8 cellular contexts compared by ENCODE assay signal in the genomic region with DNA sequence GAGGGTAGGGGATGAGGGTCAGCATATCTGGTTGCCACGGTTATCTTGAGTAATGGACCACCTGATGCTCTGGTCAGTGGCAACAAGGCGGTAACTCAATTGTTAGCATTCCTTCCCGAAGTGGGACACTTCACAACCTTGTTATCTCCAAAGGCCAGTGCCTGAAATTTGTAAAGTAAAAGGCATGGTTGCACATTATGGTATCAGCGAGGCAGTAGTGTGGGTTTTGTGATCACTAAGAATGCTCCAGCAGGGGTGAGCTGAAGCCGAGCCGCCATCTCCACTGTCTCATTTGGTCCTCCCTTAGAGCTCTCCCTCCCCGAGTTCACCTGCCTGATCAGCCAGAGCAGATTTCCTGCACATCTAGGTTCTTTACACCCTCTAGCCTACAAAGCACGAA. TPM values are rescaled to one million over a fixed set of nuclear protein-coding genes. Genes with fewer than 3 reads are reported as not detected.
DNase-seq lines count a peak whose midpoint lies in the region; ATAC-seq, FAIRE-seq and TF ChIP-seq lines count a peak whose summit lies in the region.

No MANE protein-coding gene starts in this region.

- H3K18ac ChIP-seq in H1 (ENCODE audit: extremely low read depth, low read length) = peak overlapping the region; percentile 62; the same call in 1 of the 2 replicates

- H4K8ac ChIP-seq in H1 (ENCODE audit: extremely low read depth, insufficient read depth, low read length) = no peak overlapping the region

- peaks cover 1% of the 10 kb centered on the region for H3K23me2 ChIP-seq in H1 (ENCODE audit: low read depth, low read length)

- no peak for FAIRE-seq in H1 (lab: Jason Lieb, UNC)

- H3K4me1 ChIP-seq in RWPE2 (ENCODE audit: insufficient read depth, poor library complexity, severe bottlenecking) (peaks cover 34% of the 10 kb centered on the region), H1 (replicated peaks in 1 of 4; ENCODE audit: control insufficient read depth in 3 of 4, insufficient read depth in 4 of 4, low read length in 3 of 4) (peaks cover 18 to 35% (median 25%) of the 10 kb centered on the region in 4 experiments), muscle layer of duodenum (ENCODE audit: control insufficient read depth in 1 of 2, insufficient read depth in 2 of 2, low read length in 2 of 2) (peaks cover 15% of the 10 kb centered on the region in 2 donors), thoracic aorta (ENCODE audit: control insufficient read depth in 1 of 2, low read depth in 2 of 2) (peaks cover 22 to 33% of the 10 kb centered on the region in 2 donors)

- no peaks in the 10 kb centered on the region for H3K27me3 ChIP-seq in RWPE2 (ENCODE audit: insufficient read depth, poor library complexity, severe bottlenecking)
- no peaks in the 10 kb centered on the region for H3K27me3 ChIP-seq in H1 (replicated peaks in 1 of 4; ENCODE audit: control insufficient read depth in 3 of 4, extremely low read depth in 1 of 4, insufficient read depth in 3 of 4, low read length in 3 of 4)
- H3K27me3 ChIP-seq in muscle layer of duodenum (ENCODE audit: low read depth, low read length) = no peaks in the 10 kb centered on the region
- H3K27me3 ChIP-seq in thoracic aorta (replicated peaks; ENCODE audit: insufficient read depth) = no peaks in the 10 kb centered on the region

- H4K91ac ChIP-seq in H1 (replicated peaks; ENCODE audit: insufficient read length, low read length) = no peak overlapping the region

- no peak for TF ChIP-seq EP300 in H1 (IDR thresholded peaks at IDR 0.05; ENCODE audit: borderline replicate concordance in 1 of 2, low read depth in 2 of 2, low read length in 2 of 2)

- H3K4ac ChIP-seq in H1 (replicated peaks; ENCODE audit: insufficient read length, low read depth, low read length) = peak overlapping the region; percentile 4

- TF ChIP-seq RAD21 in H1 (IDR thresholded peaks at IDR 0.05 in 1 of 2, conservative IDR thresholded peaks at IDR 0.05 in 1 of 2; ENCODE audit: low read depth in 2 of 2, low read length in 2 of 2) = no peak

- H3K27ac ChIP-seq in RWPE2 (ENCODE audit: poor library complexity, severe bottlenecking) = peak overlapping the region; percentile 52
- peak overlapping the region; percentile 73; the same call in 1 of the 2 replicates for H3K27ac ChIP-seq in H1 (ENCODE audit: low read depth, low read length)
- peak overlapping the region; percentile 70 for H3K27ac ChIP-seq in muscle layer of duodenum (ENCODE audit: low read length)
- peak overlapping the region; percentile 90 to 93 for H3K27ac ChIP-seq in thoracic aorta

- H3K4me3 ChIP-seq in RWPE2 (ENCODE audit: severe bottlenecking) (no peak overlapping the region), H1 (ENCODE audit: extremely low read depth in 1 of 4, insufficient read depth in 2 of 4, low read depth in 3 of 4, low read length in 4 of 4) (peak overlapping the region in 1 of 4 experiments; percentile 51; a peak in 1 of 8 replicates), muscle layer of duodenum (ENCODE audit: low read depth in 1 of 2, low read length in 2 of 2) (no peak overlapping the region), thoracic aorta (peak overlapping the region; percentile 54)

- H3K23ac ChIP-seq in H1 (ENCODE audit: insufficient read length) = no peak overlapping the region

- H2AK5ac ChIP-seq in H1 (ENCODE audit: low read depth, low read length) = no peak overlapping the region

- CTCF ChIA-PET in H1 (lab: Charles Lee; ENCODE audit: partially characterized antibody) = interaction anchor here (1.1 to 2.1 kb wide), 5 partner anchors 31 to 84 kb away, joined by 4 to 10 read pairs (median 4); no protein-coding TSS in a partner anchor

- TF ChIP-seq CTCF in RWPE2 (IDR thresholded peaks at IDR 0.05; ENCODE audit: poor library complexity, severe bottlenecking) (no peak), H1 (IDR thresholded peaks at IDR 0.05; ENCODE audit: control extremely low read depth in 1 of 3, insufficient read depth in 1 of 3, low read depth in 1 of 3, low read length in 3 of 3) (no peak), thoracic aorta (IDR thresholded peaks at IDR 0.05) (no peak)

- TF ChIP-seq POLR2A in H1 (IDR thresholded peaks at IDR 0.05; ENCODE audit: control extremely low read depth in 1 of 2, low read depth in 2 of 2, low read length in 2 of 2) = no peak

- no peaks in the 10 kb centered on the region for H3K9me3 ChIP-seq in RWPE2 (ENCODE audit: severe bottlenecking)
- no peaks in the 10 kb centered on the region for H3K9me3 ChIP-seq in H1 (ENCODE audit: insufficient read depth in 2 of 2, low read depth in 1 of 2, low read length in 1 of 2)
- H3K9me3 ChIP-seq in muscle layer of duodenum (ENCODE audit: control insufficient read depth in 1 of 2, low read length in 2 of 2) = no peaks in the 10 kb centered on the region
- H3K9me3 ChIP-seq in thoracic aorta = no peaks in the 10 kb centered on the region

- POLR2A ChIA-PET in H1 (lab: Charles Lee; ENCODE audit: partially characterized antibody) = interaction anchor here (0.6 to 1.6 kb wide), 8 partner anchors 13 to 473 kb away, joined by 3 to 5 read pairs (median 3); a partner anchor contains a TSS

- peak overlapping the region; percentile 87 for H2BK120ac ChIP-seq in H1 (replicated peaks; ENCODE audit: low read depth, low read length)

- H3K79me1 ChIP-seq in H1 (ENCODE audit: low read depth, low read length) = no peaks in the 10 kb centered on the region

- H3K14ac ChIP-seq in H1 (ENCODE audit: insufficient read length) = no peak overlapping the region

- H3K79me2 ChIP-seq in H1 (ENCODE audit: control insufficient read depth in 1 of 2, insufficient read depth in 2 of 2, low read length in 2 of 2) = no peaks in the 10 kb centered on the region

- DNase-seq in RWPE2 (ENCODE audit: low spot score) (no peak), H1 (ENCODE audit: low read depth in 1 of 2, low spot score in 2 of 2) (no peak), thoracic aorta (ENCODE audit: low spot score) (no peak), foreskin melanocyte (no peak)
- no peak for DNase-seq in stimulated activated CD4-positive, alpha-beta T cell treated with anti-CD3 and anti-CD28 coated beads, Interleukin-12 subunit alpha, Interleukin-12 subunit beta, amount 100 ng/mL, for 4 hours

- peak overlapping the region in 1 of 2 experiments; percentile 87; a peak in 2 of 4 replicates for H3K4me2 ChIP-seq in H1 (ENCODE audit: insufficient read depth in 1 of 2, low read depth in 2 of 2, low read length in 2 of 2)

- 78% methylated on average over 8 of the region's 8 CpGs; no CpG with 5 or more reads in 1 of the 2 experiments for WGBS in H1 (ENCODE audit: extremely low coverage in 1 of 2, insufficient coverage in 1 of 2, insufficient read length in 1 of 2, insufficient replicate concordance in 2 of 2, low coverage in 1 of 2, low lambda C conversion rate in 2 of 2, missing lambda C conversion rate in 1 of 2), 2 experiments

- no peak overlapping the region for H3K9ac ChIP-seq in H1 (replicated peaks in 1 of 4; ENCODE audit: extremely low read depth in 1 of 4, low read depth in 3 of 4, low read length in 3 of 4)

- peak overlapping the region; percentile 32 for H4K5ac ChIP-seq in H1 (ENCODE audit: insufficient read length, low read depth, low read length)

- peak overlapping the region; percentile 79; the same call in 1 of the 2 replicates for H2AFZ ChIP-seq in H1 (ENCODE audit: low read length)

- peak overlapping the region; percentile 82; the same call in 1 of the 2 replicates for H2BK20ac ChIP-seq in H1 (ENCODE audit: low read length)

- peak overlapping the region; percentile 81; the same call in 1 of the 2 replicates for H2BK5ac ChIP-seq in H1 (ENCODE audit: low read depth, low read length)

- no peak overlapping the region for H2BK15ac ChIP-seq in H1 (ENCODE audit: low read length)

- peaks cover 0 to 2% of the 10 kb centered on the region in 2 experiments for H4K20me1 ChIP-seq in H1 (replicated peaks in 1 of 2; ENCODE audit: control insufficient read depth in 1 of 2, insufficient read depth in 2 of 2, low read length in 2 of 2)

- no peak overlapping the region for H3K56ac ChIP-seq in H1 (replicated peaks; ENCODE audit: insufficient read length, low read depth, low read length)

- no peaks in the 10 kb centered on the region for H3K36me3 ChIP-seq in RWPE2 (ENCODE audit: low read depth)
- no peaks in the 10 kb centered on the region for H3K36me3 ChIP-seq in H1 (ENCODE audit: control insufficient read depth in 2 of 4, insufficient read depth in 4 of 4, low read length in 3 of 4)
- no peaks in the 10 kb centered on the region for H3K36me3 ChIP-seq in muscle layer of duodenum (ENCODE audit: control insufficient read depth in 1 of 2, insufficient read depth in 2 of 2, low read length in 2 of 2)
- H3K36me3 ChIP-seq in thoracic aorta = no peaks in the 10 kb centered on the region

- H2BK12ac ChIP-seq in H1 (ENCODE audit: low read depth, low read length) = peak overlapping the region; percentile 89; the same call in 1 of the 2 replicates

- ATAC-seq in RWPE2 (ENCODE audit: low read depth) = no peak
- no peak for ATAC-seq in thoracic aorta (ENCODE audit: insufficient number of reproducible peaks, low FRiP score, low read depth)
- no peak for ATAC-seq in HG03135 (IDR thresholded peaks at IDR 0.05; ENCODE audit: unreplicated experiment)
- ATAC-seq in HG03280 (IDR thresholded peaks at IDR 0.05; ENCODE audit: unreplicated experiment) = no peak

TF ChIP-seq in H1, 55 proteins besides CTCF, POLR2A, EP300 and RAD21 (continues in another document):
- TF ChIP-seq CBX5 (IDR thresholded peaks at IDR 0.05; ENCODE audit: low read depth, low read length) = no peak
- TF ChIP-seq CEBPB (IDR thresholded peaks at IDR 0.05; ENCODE audit: low read depth, low read length) = no peak

RNA-seq across cellular contexts. Expression of a gene that starts 50.5 kb away (rescaled TPM):
- 29.2 and 32.3 TPM in 2 replicates for total RNA-seq in H1 (2021; fragmentation: NEBNext Ultra II Directional; extraction: Animal tissue kit (Norgen Biotek cat#: 25700))
- polyA plus RNA-seq in H1 (2011; rRNA removed) = 13.6 and 14.0 TPM in 2 replicates
- 13.6 TPM for polyA plus RNA-seq in H1 (2011; cell fraction: cytosol; rRNA removed)
- 12.2 TPM for polyA plus RNA-seq in H1 (2011; cell fraction: nucleus; rRNA removed)
- polyA plus RNA-seq in H1 (2012, experiment 1 of 2) = 24.4 to 46.0 TPM (median 31.0 TPM) in 4 replicates
- polyA plus RNA-seq in H1 (2012, experiment 2 of 2) = 7.0 TPM
- 9.9 TPM for polyA plus RNA-seq in H1 (2013, experiment 1 of 2)
- polyA plus RNA-seq in H1 (2013, experiment 2 of 2) = 9.4 TPM
- polyA minus RNA-seq in H1 (2011; rRNA and poly(A)+ RNA removed) = 31.9 and 36.8 TPM in 2 replicates
- polyA minus RNA-seq in H1 (2011; cell fraction: cytosol; rRNA and poly(A)+ RNA removed) = 13.7 TPM
- polyA minus RNA-seq in H1 (2011; cell fraction: nucleus; rRNA and poly(A)+ RNA removed) = 10.4 TPM
- 10 to 100 TPM; 15.8 to 19.3 TPM for total RNA-seq in thoracic aorta
